Comparison of ENCODE assay signal across 29 cellular contexts in genomic region chr5:58279259-58279658, GRCh38.
"Had no signal": no experiment of that assay in that cellular context is flagged by ENCODE, and none has a peak within 500 bp of the region (broad histone marks: within the 10 kb centered on the region; RNA-seq: fewer than 3 reads in every experiment).

No MANE protein-coding gene starts in this region.

- H3K27me3 ChIP-seq: colonic mucosa, esophagus squamous epithelium, gastrocnemius medialis, heart right ventricle had no signal

- H3K4me3 ChIP-seq: colonic mucosa, esophagus squamous epithelium, gastrocnemius medialis, heart right ventricle, lower lobe of right lung had no signal

- H3K4me3 Mint-ChIP-seq: dendritic cell treated with granulocyte-macrophage colony-stimulating factor and Interleukin-4, amounts not matched to agents 40 ng/mL and 50 ng/mL, for 4 days; effector memory CD8-positive, alpha-beta T cell; endodermal cell; memory B cell; naive thymus-derived CD4-positive, alpha-beta T cell had no signal

- H3K9me3 ChIP-seq: colonic mucosa, esophagus squamous epithelium, gastrocnemius medialis, lower lobe of right lung had no signal

- H3K27ac ChIP-seq: colonic mucosa, epithelial cell of prostate, esophagus squamous epithelium, gastrocnemius medialis, heart right ventricle, lower lobe of right lung had no signal

- H3K4me1 ChIP-seq: colonic mucosa, esophagus squamous epithelium, gastrocnemius medialis, lower lobe of right lung had no signal

- ATAC-seq: effector memory CD8-positive, alpha-beta T cell; esophagus mucosa; gastrocnemius medialis; heart right ventricle; left colon; left lobe of liver; left ventricle myocardium superior; lower lobe of right lung; naive thymus-derived CD4-positive, alpha-beta T cell had no signal

- H3K9me3 Mint-ChIP-seq: memory B cell had no signal

- H3K36me3 ChIP-seq: colonic mucosa, esophagus squamous epithelium, gastrocnemius medialis, heart right ventricle, lower lobe of right lung had no signal

- H3K36me3 Mint-ChIP-seq: memory B cell; naive thymus-derived CD4-positive, alpha-beta T cell had no signal

- H3K27ac Mint-ChIP-seq: dendritic cell treated with granulocyte-macrophage colony-stimulating factor and Interleukin-4, amounts not matched to agents 40 ng/mL and 50 ng/mL, for 4 days; effector memory CD8-positive, alpha-beta T cell; endodermal cell; memory B cell; naive thymus-derived CD4-positive, alpha-beta T cell had no signal

- DNase-seq: colonic mucosa; cortex of kidney; effector CD8-positive, alpha-beta T cell; effector memory CD8-positive, alpha-beta T cell; endodermal cell; erythroblast; esophagus squamous epithelium; foreskin fibroblast; foreskin melanocyte; gastrocnemius medialis; glutamatergic neuron; head of caudate nucleus; heart right ventricle; hippocampal formation; kidney glomerular epithelial cell; left colon; left ventricle myocardium superior; lower lobe of right lung; mesendoderm; midbrain; naive thymus-derived CD4-positive, alpha-beta T cell had no signal

- H3K27me3 Mint-ChIP-seq: dendritic cell treated with granulocyte-macrophage colony-stimulating factor and Interleukin-4, amounts not matched to agents 40 ng/mL and 50 ng/mL, for 4 days; effector memory CD8-positive, alpha-beta T cell had no signal

- FAIRE-seq: endometrium, islet of Langerhans, keratinocyte had no signal

- H3K4me1 Mint-ChIP-seq: endodermal cell; memory B cell; naive thymus-derived CD4-positive, alpha-beta T cell had no signal
